In the genomic region with DNA sequence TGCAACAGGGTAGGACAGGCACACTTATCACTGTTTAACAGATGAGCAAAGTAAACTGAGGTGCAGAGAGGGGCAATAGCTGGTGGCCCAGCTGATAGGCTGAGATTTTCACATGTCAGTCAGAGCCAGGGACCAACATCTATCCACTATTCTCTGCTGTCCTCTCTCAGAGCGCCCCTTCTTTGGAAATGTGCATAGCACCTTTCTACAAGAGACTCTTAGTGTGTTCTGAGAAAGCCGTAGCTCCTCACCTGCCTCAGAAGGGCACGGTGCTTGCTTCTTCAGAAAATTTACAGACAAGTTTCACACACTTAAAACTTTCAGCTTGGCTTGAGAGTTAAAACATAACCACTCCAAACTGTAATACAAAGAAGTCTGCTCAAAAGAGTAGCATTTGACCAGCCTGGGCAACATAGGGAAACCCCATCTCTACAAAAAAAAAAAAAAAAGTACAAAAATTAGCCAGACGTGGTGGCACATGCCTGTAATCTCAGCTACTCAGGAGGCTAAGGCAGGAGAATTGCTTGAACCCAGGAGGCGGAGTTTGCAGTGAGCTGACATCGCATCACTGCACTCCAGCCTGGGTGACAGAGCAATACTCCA, we compare ENCODE assay signal across 3 cellular contexts. TPM values are rescaled to one million over a fixed set of nuclear protein-coding genes. Genes with fewer than 3 reads are reported as not detected.
"Had no signal": no experiment of that assay in that cellular context is flagged by ENCODE, and none has a peak within 500 bp of the region (broad histone marks: within the 10 kb centered on the region; RNA-seq: fewer than 3 reads in every experiment).

No MANE protein-coding gene starts in this region.

RNA-seq across cellular contexts. Expression of a gene that starts 23.4 kb away (rescaled TPM):
- total RNA-seq: H4, H7, HT-29 had no signal
